8 cellular contexts compared by ENCODE assay signal in the genomic region with DNA sequence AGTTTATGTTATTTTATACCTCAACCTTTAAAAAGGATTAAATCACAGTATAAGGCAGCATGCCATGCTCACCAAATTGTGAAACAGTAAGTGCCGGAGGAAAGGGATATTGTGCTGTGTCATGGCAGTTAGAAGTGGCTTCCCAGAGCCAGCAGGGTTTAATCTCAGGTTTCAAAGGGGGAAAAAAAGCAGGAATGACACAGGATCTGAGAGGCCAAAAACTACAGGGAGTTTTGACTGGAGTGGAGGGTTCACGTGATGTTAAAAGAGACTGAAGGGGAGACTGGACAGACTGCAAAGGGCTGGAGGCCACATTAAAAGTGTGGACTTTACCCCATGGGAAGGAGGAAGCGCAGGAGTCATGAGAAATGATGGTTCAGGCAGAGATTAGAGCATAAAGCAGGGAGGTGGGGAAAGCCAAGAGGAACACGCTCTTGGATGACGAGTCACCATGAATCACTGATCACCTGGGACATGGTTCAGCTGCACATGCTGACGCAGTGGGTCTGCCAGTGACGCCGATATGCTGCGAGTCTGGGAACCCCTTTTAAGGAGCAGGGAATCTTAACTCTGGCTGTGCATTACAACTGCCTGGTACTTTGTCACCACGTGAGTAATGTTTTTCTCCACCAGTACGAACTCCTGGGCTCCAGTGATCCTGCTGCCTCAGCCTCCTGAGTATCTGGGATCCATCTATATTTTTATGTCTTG. TPM values are rescaled to one million over a fixed set of nuclear protein-coding genes. Genes with fewer than 3 reads are reported as not detected.
DNase-seq lines count a peak whose midpoint lies in the region; TF ChIP-seq lines count a peak whose summit lies in the region.

No MANE protein-coding gene starts in this region.

- peak overlapping the region; percentile 68 for H3K9ac ChIP-seq in HUES64 (ENCODE audit: low read depth, low read length)

- H3K27ac ChIP-seq in HUES64 (ENCODE audit: low read depth, low read length) (peak overlapping the region; percentile 86), skin epidermis (peak overlapping the region in 18 of 21 experiments; percentile 3 to 78 (median 62))

- H3K27me3 ChIP-seq in HUES64 (ENCODE audit: insufficient read depth, low read length): no peaks in the 10 kb centered on the region

- H3K4me1 ChIP-seq in HUES64 (ENCODE audit: insufficient read depth, low read length): peaks cover 38% of the 10 kb centered on the region

- WGBS in HUES64: 52% methylated on average over 11 of the region's 11 CpGs

- H3K4me3 ChIP-seq in HUES64 (ENCODE audit: low read length): peak overlapping the region; percentile 37; the same call in 1 of the 2 replicates
- H3K4me3 ChIP-seq in astrocyte of the spinal cord (ENCODE audit: low read depth, low read length): no peak overlapping the region
- no peak overlapping the region for H3K4me3 ChIP-seq in skin epidermis

- no peaks in the 10 kb centered on the region for H3K36me3 ChIP-seq in HUES64 (ENCODE audit: insufficient read depth, low read length)

- DNase-seq in AG08396 (ENCODE audit: low spot score): peak; percentile 89
- peak; percentile 100 for DNase-seq in astrocyte of the spinal cord (ENCODE audit: low read depth, low spot score)
- peak; percentile 29 for DNase-seq in inferior parietal cortex (ENCODE audit: extremely low spot score)
- DNase-seq in AML-193 (lab: John Stamatoyannopoulos, UW): no peak
- no peak for DNase-seq in DMS114 treated with DMSO at 0.1 percent for 48 hours (lab: John Stamatoyannopoulos, UW; ENCODE audit: unreplicated experiment)
- DNase-seq in GM19238 (ENCODE audit: insufficient read length, low spot score): no peak

- no peaks in the 10 kb centered on the region for H3K9me3 ChIP-seq in HUES64 (ENCODE audit: insufficient read depth, low read depth, low read length)

- no peak for TF ChIP-seq CTCF in astrocyte of the spinal cord (IDR thresholded peaks at IDR 0.05; ENCODE audit: low read depth, low read length)

- in situ Hi-C loops in astrocyte of the spinal cord (cut with HindIII; ENCODE audit: low sequenced_read_pairs): no loop called here

RNA-seq across cellular contexts. Expression of gene CHMP1B, which starts 6.1 kb away (rescaled TPM):
- 22.3 TPM for polyA plus RNA-seq in HUES64 (2013, experiment 1 of 2)
- 26.2 TPM for polyA plus RNA-seq in HUES64 (2013, experiment 2 of 2)

RNA-seq across cellular contexts. Expression of gene MPPE1, which starts 50.8 kb away (rescaled TPM):
- polyA plus RNA-seq in HUES64 (2013, experiment 1 of 2): 10.8 TPM
- 10.6 TPM for polyA plus RNA-seq in HUES64 (2013, experiment 2 of 2)

Comparison
In these comparisons a context has a peak if more than half of its experiments do, and no peak if none do; other contexts are left out.
1. DNase-seq: peak in AG08396 (single experiment), astrocyte of the spinal cord (single experiment) and inferior parietal cortex (single experiment); none in AML-193 (0 of 2), DMS114 treated with DMSO at 0.1 percent for 48 hours (single experiment) and GM19238 (single experiment).